In genomic region chr4:2712261-2712842, GRCh38 we compare ENCODE assay signal across 9 cellular contexts. TPM values are rescaled to one million over a fixed set of nuclear protein-coding genes. Genes with fewer than 3 reads are reported as not detected.
A peak's percentile ranks its signal among the peaks of the same experiment; 100 is the strongest.
DNase-seq lines count a peak whose midpoint lies in the region; ATAC-seq, FAIRE-seq and TF ChIP-seq lines count a peak whose summit lies in the region.
"Had no signal": no experiment of that assay in that cellular context is flagged by ENCODE, and none has a peak within 500 bp of the region (broad histone marks: within the 10 kb centered on the region; RNA-seq: fewer than 3 reads in every experiment).

No MANE protein-coding gene starts in this region.

- TF ChIP-seq CTCF in HepG2 (CRISPR knock-in tag; IDR thresholded peaks at IDR 0.05) (peak; percentile 33), right lobe of liver (IDR thresholded peaks at IDR 0.05) (peak in 2 of 4 donors; percentile 4 to 5), glutamatergic neuron (IDR thresholded peaks at IDR 0.05; ENCODE audit: partially characterized antibody, unreplicated experiment) (peak; percentile 67)

- peaks cover 11% of the 10 kb centered on the region for H3K9me3 Mint-ChIP-seq in glutamatergic neuron (ENCODE audit: unreplicated experiment)

- no peak overlapping the region for H3K4me3 Mint-ChIP-seq in glutamatergic neuron (ENCODE audit: unreplicated experiment)

- TF ChIP-seq EP300 in HepG2 (IDR thresholded peaks at IDR 0.05; ENCODE audit: low read depth in 2 of 2, low read length in 2 of 2) (no peak), HepG2 (CRISPR knock-in tag; IDR thresholded peaks at IDR 0.05; ENCODE audit: borderline replicate concordance) (no peak)

- no peaks in the 10 kb centered on the region for H4K20me1 ChIP-seq in HepG2 (ENCODE audit: insufficient read depth, low read length)

- H3K36me3 ChIP-seq in HepG2 (replicated peaks in 1 of 2; ENCODE audit: control insufficient read depth in 1 of 2, insufficient read depth in 2 of 2, low read length in 2 of 2) (peaks cover 15 to 36% of the 10 kb centered on the region in 2 experiments; a peak in 4 of 5 replicates), right lobe of liver (peaks cover 0 to 15% (median 0%) of the 10 kb centered on the region in 4 donors)

- DNase-seq in HepG2 (ENCODE audit: low spot score) (no peak), right lobe of liver (no peak), RPMI7951 (ENCODE audit: low read depth) (peak; percentile 23), glutamatergic neuron (peak; percentile 53), cerebellum (ENCODE audit: low spot score) (no peak), retina (no peak)
- DNase-seq: DMS79 had no signal

- no peaks in the 10 kb centered on the region for H3K27me3 Mint-ChIP-seq in glutamatergic neuron (ENCODE audit: unreplicated experiment)

- no peak overlapping the region for H2AFZ ChIP-seq in HepG2 (ENCODE audit: low read length)

- peaks cover 11% of the 10 kb centered on the region; the same call in 1 of the 2 replicates for H3K4me1 ChIP-seq in HepG2 (ENCODE audit: insufficient read depth, low read length)
- H3K4me1 ChIP-seq in right lobe of liver, result peaks cover 0 to 29% (median 12%) of the 10 kb centered on the region in 4 donors

- H3K9me3 ChIP-seq in HepG2 (ENCODE audit: low read length) (no peaks in the 10 kb centered on the region), right lobe of liver (no peaks in the 10 kb centered on the region)

- TF ChIP-seq POLR2A in HepG2 (IDR thresholded peaks at IDR 0.05; ENCODE audit: insufficient read depth in 1 of 2, low read depth in 2 of 2, low read length in 2 of 2) (no peak), right lobe of liver (IDR thresholded peaks at IDR 0.05) (no peak)

- ATAC-seq in HepG2 (peak; percentile 81), right lobe of liver (no peak), HG03354 (IDR thresholded peaks at IDR 0.05; ENCODE audit: poor library complexity, severe bottlenecking, unreplicated experiment) (no peak), HG03175 (IDR thresholded peaks at IDR 0.05; ENCODE audit: unreplicated experiment) (no peak)

- no peak overlapping the region for H3K9ac ChIP-seq in HepG2 (ENCODE audit: insufficient read depth, low read depth, low read length)

- no peaks in the 10 kb centered on the region for H3K79me2 ChIP-seq in HepG2 (ENCODE audit: insufficient read depth, low read length)

- POLR2A ChIA-PET in HepG2 (lab: Yijun Ruan, JAX), result no interaction called here

- H3K27ac Mint-ChIP-seq in glutamatergic neuron (ENCODE audit: unreplicated experiment), result peak overlapping the region; percentile 71

- no peaks in the 10 kb centered on the region for H3K36me3 Mint-ChIP-seq in glutamatergic neuron (ENCODE audit: unreplicated experiment)

- CTCF ChIA-PET in HepG2 (lab: Yijun Ruan, JAX; ENCODE audit: low intra/inter-chr PET ratio, low total read pairs), result no interaction called here

- 83% methylated on average over 9 of the region's 9 CpGs for WGBS in HepG2 (ENCODE audit: low lambda C conversion rate)
- 74% methylated on average over 9 of the region's 9 CpGs for WGBS in right lobe of liver (ENCODE audit: insufficient coverage, low coverage, low lambda C conversion rate, missing lambda C conversion rate)

- H3K4me3 ChIP-seq in HepG2 (replicated peaks in 1 of 3; ENCODE audit: insufficient read depth in 1 of 3, low read depth in 2 of 3, low read length in 3 of 3) (no peak overlapping the region), right lobe of liver (no peak overlapping the region)

- no TSS peak for BruUV-seq in HepG2 (replicated peaks; lab: Mats Ljungman, UMichigan)

- no peak for TF ChIP-seq RAD21 in HepG2 (CRISPR knock-in tag; IDR thresholded peaks at IDR 0.05)

- H3K27me3 ChIP-seq in HepG2 (ENCODE audit: control insufficient read depth in 1 of 2, insufficient read depth in 2 of 2, low read length in 2 of 2) (no peaks in the 10 kb centered on the region), right lobe of liver (no peaks in the 10 kb centered on the region)

- H3K27ac ChIP-seq in HepG2 (ENCODE audit: extremely low read length, insufficient read depth, low read length) (no peak overlapping the region), right lobe of liver (no peak overlapping the region)

- H3K4me2 ChIP-seq in HepG2 (ENCODE audit: low read depth, low read length), result no peak overlapping the region

- in situ Hi-C loops in HepG2 (cut with HindIII; ENCODE audit: extremely low pct_ligation_motif_present, low pct_unique_long_range_greater_than_20kb), result no loop called here

- FAIRE-seq in HepG2 (lab: Jason Lieb, UNC), result peak; percentile 42

- H3K4me1 Mint-ChIP-seq in glutamatergic neuron (ENCODE audit: low read depth, unreplicated experiment), result peaks cover 22% of the 10 kb centered on the region

- intact Hi-C loops in HepG2 (cut with micrococcal nuclease; ENCODE audit: unreplicated experiment), result no loop called here
- intact Hi-C loops in right lobe of liver (cut with DNase I), result no loop called here

TF ChIP-seq in HepG2, 621 proteins besides CTCF, POLR2A, EP300 and RAD21:
- TF ChIP-seq ZNF644 (CRISPR knock-in tag; IDR thresholded peaks at IDR 0.05; ENCODE audit: low read depth), result no peak
- TF ChIP-seq XRCC5 (optimal IDR thresholded peaks at IDR 0.05; ENCODE audit: low read length), result peak; percentile 44
- TF ChIP-seq NFE2 (CRISPR knock-in tag; IDR thresholded peaks at IDR 0.05), result no peak
- TF ChIP-seq KDM5B (CRISPR knock-in tag; IDR thresholded peaks at IDR 0.05; ENCODE audit: borderline replicate concordance), result no peak
- TF ChIP-seq NFKBIZ (CRISPR knock-in tag; IDR thresholded peaks at IDR 0.05), result no peak
- no peak for TF ChIP-seq SP1 (IDR thresholded peaks at IDR 0.05)
- no peak for TF ChIP-seq SP1 (CRISPR knock-in tag; IDR thresholded peaks at IDR 0.05)
- peak; percentile 52 for TF ChIP-seq STAG1 (CRISPR knock-in tag; IDR thresholded peaks at IDR 0.05)

RNA-seq across cellular contexts. Expression of gene TNIP2, which starts 43.8 kb away (rescaled TPM):
- total RNA-seq in HepG2 (2016; rRNA removed; fragmentation: Illumina TruSeq; extraction: Trizol), result 28.5 and 38.0 TPM in 2 replicates
- 51.3 and 56.9 TPM in 2 replicates for total RNA-seq in HepG2 (2016; cell fraction: cytosol; rRNA removed; fragmentation: Illumina TruSeq; extraction: Trizol; ENCODE audit: low read depth)
- 23.8 and 37.4 TPM in 2 replicates for total RNA-seq in HepG2 (2016; cell fraction: insoluble cytoplasmic fraction; rRNA removed; fragmentation: Illumina TruSeq; extraction: Trizol)
- 75.6 and 77.4 TPM in 2 replicates for total RNA-seq in HepG2 (2016; cell fraction: membrane; rRNA removed; fragmentation: Illumina TruSeq; extraction: Trizol)
- 22.8 and 24.6 TPM in 2 replicates for total RNA-seq in HepG2 (2016; cell fraction: nucleus; rRNA removed; fragmentation: Illumina TruSeq; extraction: Trizol)
- polyA plus RNA-seq in HepG2 (2011; rRNA removed), result 25.6 and 30.1 TPM in 2 replicates
- polyA plus RNA-seq in HepG2 (2011; cell fraction: cytosol; rRNA removed), result 24.2 and 29.8 TPM in 2 replicates
- polyA plus RNA-seq in HepG2 (2011; cell fraction: nucleus; rRNA removed), result 85.8 and 92.8 TPM in 2 replicates
- polyA plus RNA-seq in HepG2 (2012), result 14.3 and 23.5 TPM in 2 replicates
- 52.0 and 56.1 TPM in 2 replicates for polyA plus RNA-seq in HepG2 (2016; cell fraction: cytosol; fragmentation: Illumina TruSeq; extraction: Trizol; ENCODE audit: low read depth)
- polyA plus RNA-seq in HepG2 (2016; cell fraction: insoluble cytoplasmic fraction; fragmentation: Illumina TruSeq; extraction: Trizol; ENCODE audit: low read depth), result 25.2 and 28.5 TPM in 2 replicates
- polyA plus RNA-seq in HepG2 (2016; cell fraction: membrane; fragmentation: Illumina TruSeq; extraction: Trizol; ENCODE audit: low read depth), result 60.4 and 61.0 TPM in 2 replicates
- 46.5 and 50.4 TPM in 2 replicates for polyA plus RNA-seq in HepG2 (2016; cell fraction: nucleus; fragmentation: Illumina TruSeq; extraction: Trizol; ENCODE audit: insufficient read depth, low read depth)
- 10.0 and 18.7 TPM in 2 replicates for polyA minus RNA-seq in HepG2 (2011; rRNA and poly(A)+ RNA removed; ENCODE audit: low replicate concordance)
- polyA minus RNA-seq in HepG2 (2011; cell fraction: cytosol; rRNA and poly(A)+ RNA removed), result 8.1 and 8.4 TPM in 2 replicates
- 18.6 and 22.9 TPM in 2 replicates for polyA minus RNA-seq in HepG2 (2011; cell fraction: nucleus; rRNA and poly(A)+ RNA removed)
- 10 to 100 TPM in 5 of 6 experiments, 1 to 10 TPM in 1; 9.7 to 40.6 (median 18.8) TPM for total RNA-seq in right lobe of liver
- total RNA-seq in RPMI7951 (2014; rRNA removed; shearing (Covaris generic)), result 21.7 and 23.3 TPM in 2 replicates
- total RNA-seq in glutamatergic neuron (ENCODE audit: unreplicated experiment), result 25.4 TPM
- 6.8 TPM for total RNA-seq in cerebellum

Comparison
In these comparisons a context has a peak if more than half of its experiments do, and no peak if none do; other contexts are left out.
1. DNase-seq: peak in RPMI7951 (single experiment) and glutamatergic neuron (single experiment); none in HepG2 (single experiment), right lobe of liver (0 of 3), cerebellum (single experiment) and retina (single experiment).